In the genomic region with DNA sequence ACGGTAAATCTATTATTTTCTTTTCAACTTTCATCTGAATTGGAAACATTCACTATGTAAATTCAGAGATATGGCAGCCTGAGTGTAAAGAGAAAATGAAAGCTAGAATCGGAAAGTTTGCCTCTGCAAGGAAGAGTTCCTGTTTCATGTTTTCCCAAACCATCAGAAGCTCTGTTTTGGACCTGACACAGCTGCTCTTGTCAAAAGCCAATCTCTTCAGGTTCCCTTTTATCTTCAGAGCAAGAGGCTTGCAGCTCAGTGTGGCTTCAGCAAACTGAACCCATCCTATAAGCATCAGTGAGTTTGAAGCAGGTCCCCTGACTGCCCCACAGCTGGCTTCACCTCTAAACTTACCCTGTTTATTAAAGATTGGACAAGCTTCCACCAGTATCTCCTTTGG, we compare ENCODE assay signal across 8 cellular contexts.
DNase-seq lines count a peak whose midpoint lies in the region; ATAC-seq and TF ChIP-seq lines count a peak whose summit lies in the region.

No MANE protein-coding gene starts in this region.

- ATAC-seq in GM19372 (IDR thresholded peaks at IDR 0.05; ENCODE audit: low read depth, unreplicated experiment), result peak; percentile 87
- peak; percentile 81 for ATAC-seq in HG03175 (IDR thresholded peaks at IDR 0.05; ENCODE audit: unreplicated experiment)

- no peaks in the 10 kb centered on the region for H3K27me3 ChIP-seq in AG04450 (ENCODE audit: control insufficient read depth, insufficient read depth, low read length)

- intact Hi-C loops in dendritic cell treated with granulocyte-macrophage colony-stimulating factor and Interleukin-4, amounts not matched to agents 40 ng/mL and 50 ng/mL, for 4 days (cut with micrococcal nuclease), result no loop called here

- H3K9me3 Mint-ChIP-seq in dendritic cell treated with granulocyte-macrophage colony-stimulating factor and Interleukin-4, amounts not matched to agents 40 ng/mL and 50 ng/mL, for 4 days, result no peaks in the 10 kb centered on the region

- TF ChIP-seq CTCF in AG04450 (IDR thresholded peaks at IDR 0.05; ENCODE audit: low read depth, low read length), result no peak

- in situ Hi-C loops in G401 (cut with HindIII; ENCODE audit: low sequenced_read_pairs), result no loop called here

- H3K27me3 Mint-ChIP-seq in dendritic cell treated with granulocyte-macrophage colony-stimulating factor and Interleukin-4, amounts not matched to agents 40 ng/mL and 50 ng/mL, for 4 days, result no peaks in the 10 kb centered on the region

- H3K4me3 ChIP-seq in AG04450 (ENCODE audit: low read depth, low read length), result peak overlapping the region; percentile 20

- no peak overlapping the region for H3K27ac ChIP-seq in AG04450 (ENCODE audit: low read depth, low read length)

- no peak for DNase-seq in AG04450 (ENCODE audit: low read depth, low spot score)
- DNase-seq in NCI-H345 (lab: John Stamatoyannopoulos, UW), result no peak
- DNase-seq in NCI-H2029 treated with DMSO at 0.1 percent for 48 hours (lab: John Stamatoyannopoulos, UW), result no peak
- DNase-seq in DMS 273 treated with DMSO at 0.1 percent for 48 hours (lab: John Stamatoyannopoulos, UW), result no peak
- DNase-seq in G401 (ENCODE audit: low spot score), result no peak

- POLR2A ChIA-PET in AG04450 (lab: Yijun Ruan, JAX), result no interaction called here

- H3K4me3 Mint-ChIP-seq in dendritic cell treated with granulocyte-macrophage colony-stimulating factor and Interleukin-4, amounts not matched to agents 40 ng/mL and 50 ng/mL, for 4 days, result peak overlapping the region; percentile 20

- H3K27ac Mint-ChIP-seq in dendritic cell treated with granulocyte-macrophage colony-stimulating factor and Interleukin-4, amounts not matched to agents 40 ng/mL and 50 ng/mL, for 4 days, result peak overlapping the region; percentile 17

- no peaks in the 10 kb centered on the region for H3K9me3 ChIP-seq in AG04450 (ENCODE audit: control insufficient read depth, insufficient read depth, low read length)

- H3K36me3 Mint-ChIP-seq in dendritic cell treated with granulocyte-macrophage colony-stimulating factor and Interleukin-4, amounts not matched to agents 40 ng/mL and 50 ng/mL, for 4 days (ENCODE audit: low read depth), result no peaks in the 10 kb centered on the region

- CTCF ChIA-PET in AG04450 (lab: Charles Lee), result no interaction called here

- H3K4me1 Mint-ChIP-seq in dendritic cell treated with granulocyte-macrophage colony-stimulating factor and Interleukin-4, amounts not matched to agents 40 ng/mL and 50 ng/mL, for 4 days (ENCODE audit: low read depth), result peaks cover 18% of the 10 kb centered on the region
